Comparison of ENCODE assay signal across 36 cellular contexts in genomic region chr2:46502291-46502690, GRCh38. TPM values are rescaled to one million over a fixed set of nuclear protein-coding genes. Genes with fewer than 3 reads are reported as not detected.
"Had no signal": no experiment of that assay in that cellular context is flagged by ENCODE, and none has a peak within 500 bp of the region (broad histone marks: within the 10 kb centered on the region; RNA-seq: fewer than 3 reads in every experiment).

No MANE protein-coding gene starts in this region.

- H3K27ac Mint-ChIP-seq: activated B cell treated with CpG ODN at 0.5 μM for 24 hours; activated CD4-positive, alpha-beta memory T cell treated with anti-CD3 and anti-CD28 coated beads, Interleukin-2, amount 10 ng/mL, durations not matched to agents 7 days and 5 days; activated CD4-positive, alpha-beta T cell treated with anti-CD3 and anti-CD28 coated beads for 36 hours; activated CD4-positive, alpha-beta T cell treated with anti-CD3 and anti-CD28 coated beads, Interleukin-2, amount 10 ng/mL, durations not matched to agents 7 days and 5 days; activated CD8-positive, alpha-beta memory T cell treated with anti-CD3 and anti-CD28 coated beads, Interleukin-2, amount 10 ng/mL, durations not matched to agents 7 days and 5 days; activated CD8-positive, alpha-beta T cell treated with anti-CD3 and anti-CD28 coated beads, Interleukin-2, amount 10 ng/mL, durations not matched to agents 7 days and 5 days; activated naive CD4-positive, alpha-beta T cell treated with anti-CD3 and anti-CD28 coated beads, Interleukin-2, amount 10 ng/mL, durations not matched to agents 7 days and 5 days; activated naive CD4-positive, alpha-beta T cell treated with anti-CD3 and anti-CD28 coated beads, Interleukin-2, amount 50 U/mL, for 24 hours; activated naive CD8-positive, alpha-beta T cell; activated naive CD8-positive, alpha-beta T cell treated with anti-CD3 and anti-CD28 coated beads, Interleukin-2, amount 10 ng/mL, durations not matched to agents 7 days and 5 days; activated naive CD8-positive, alpha-beta T cell treated with anti-CD3 and anti-CD28 coated beads, Interleukin-2, amount 50 U/mL, for 24 hours; activated T-cell treated with anti-CD3 and anti-CD28 coated beads, Interleukin-2, amount 50 U/mL, for 24 hours; activated T-helper 2 cell treated with anti-CD3 and anti-CD28 coated beads, Interferon-gamma antibody, Interleukin-2, Interleukin-4, amounts not matched to agents 10 μg/mL and 5 μg/mL and 100 μg/mL, durations not matched to agents 14 hours and 24 hours and 36 hours; T-helper 1 cell treated with Interleukin-12 subunit alpha and Interleukin-12 subunit beta and Interleukin-4 antibody, amounts not matched to agents 30 μg/mL and 1 μg/mL, for 36 hours; T-helper 2 cell treated with Interferon-gamma antibody and Interleukin-4, amounts not matched to agents 5 μg/mL and 100 μg/mL, for 36 hours had no signal

- H3K27me3 ChIP-seq: ascending aorta had no signal

- ATAC-seq: activated CD4-positive, alpha-beta T cell treated with anti-CD3 and anti-CD28 coated beads for 36 hours; activated CD8-positive, alpha-beta memory T cell treated with anti-CD3 and anti-CD28 coated beads, Interleukin-2, amount 10 ng/mL, durations not matched to agents 7 days and 5 days; activated CD8-positive, alpha-beta T cell treated with anti-CD3 and anti-CD28 coated beads, Interleukin-2, amount 10 ng/mL, durations not matched to agents 7 days and 5 days; activated naive CD8-positive, alpha-beta T cell treated with anti-CD3 and anti-CD28 coated beads, Interleukin-2, amount 50 U/mL, for 24 hours had no signal

- DNase-seq: activated B cell treated with CpG ODN at 0.5 μM for 24 hours; activated CD4-positive, alpha-beta memory T cell treated with anti-CD3 and anti-CD28 coated beads, Interleukin-2, amount 10 ng/mL, durations not matched to agents 7 days and 5 days; activated CD4-positive, alpha-beta T cell treated with anti-CD3 and anti-CD28 coated beads for 1 hour; activated CD4-positive, alpha-beta T cell treated with anti-CD3 and anti-CD28 coated beads for 36 hours; activated CD4-positive, alpha-beta T cell treated with anti-CD3 and anti-CD28 coated beads for 48 hours; activated CD4-positive, alpha-beta T cell treated with anti-CD3 and anti-CD28 coated beads, Interleukin-2, amount 10 ng/mL, durations not matched to agents 7 days and 5 days; activated CD4-positive, alpha-beta T cell treated with anti-CD3 and anti-CD28 coated beads, Interleukin-2, amount 50 U/mL, for 48 hours; activated CD8-positive, alpha-beta memory T cell treated with anti-CD3 and anti-CD28 coated beads for 24 hours; activated CD8-positive, alpha-beta memory T cell treated with anti-CD3 and anti-CD28 coated beads, Interleukin-2, amount 50 U/mL, for 48 hours; activated CD8-positive, alpha-beta T cell treated with anti-CD3 and anti-CD28 coated beads, Interleukin-2, amount 10 ng/mL, durations not matched to agents 7 days and 5 days; activated effector memory CD4-positive, alpha-beta T cell treated with Interleukin-2 at 50 U/mL for 16 hours; activated gamma-delta T cell; activated naive CD4-positive, alpha-beta T cell treated with anti-CD3 and anti-CD28 coated beads, Interleukin-2, amount 10 ng/mL, durations not matched to agents 7 days and 5 days; activated naive CD4-positive, alpha-beta T cell treated with Interleukin-2 at 50 U/mL for 16 hours; activated naive CD8-positive, alpha-beta T cell treated with anti-CD3 and anti-CD28 coated beads, Interleukin-2, amount 10 ng/mL, durations not matched to agents 7 days and 5 days; activated naive CD8-positive, alpha-beta T cell treated with anti-CD3 and anti-CD28 coated beads, Interleukin-2, amount 50 U/mL, for 24 hours; activated T-cell treated with anti-CD3 and anti-CD28 coated beads, Interleukin-2, amount 50 U/mL, for 24 hours; activated T-cell treated with anti-CD3 and anti-CD28 coated beads, Interleukin-2, amount 50 U/mL, for 48 hours; amygdala; anterior cingulate cortex; caudate nucleus; SW 1271; T-helper 1 cell; T-helper 2 cell; T-helper 9 cell had no signal

- H3K4me3 ChIP-seq: ascending aorta, cardiac muscle cell had no signal

- H3K36me3 ChIP-seq: ascending aorta, cardiac muscle cell had no signal

- H3K27ac ChIP-seq: ascending aorta, cardiac muscle cell, VCaP had no signal

- H3K9me3 Mint-ChIP-seq: activated B cell treated with CpG ODN at 0.5 μM for 24 hours; activated CD4-positive, alpha-beta memory T cell treated with anti-CD3 and anti-CD28 coated beads, Interleukin-2, amount 10 ng/mL, durations not matched to agents 7 days and 5 days; activated CD4-positive, alpha-beta T cell treated with anti-CD3 and anti-CD28 coated beads, Interleukin-2, amount 10 ng/mL, durations not matched to agents 7 days and 5 days; activated naive CD4-positive, alpha-beta T cell treated with anti-CD3 and anti-CD28 coated beads, Interleukin-2, amount 10 ng/mL, durations not matched to agents 7 days and 5 days; activated naive CD4-positive, alpha-beta T cell treated with anti-CD3 and anti-CD28 coated beads, Interleukin-2, amount 50 U/mL, for 24 hours; activated naive CD8-positive, alpha-beta T cell treated with anti-CD3 and anti-CD28 coated beads, Interleukin-2, amount 10 ng/mL, durations not matched to agents 7 days and 5 days; activated naive CD8-positive, alpha-beta T cell treated with anti-CD3 and anti-CD28 coated beads, Interleukin-2, amount 50 U/mL, for 24 hours; activated T-cell treated with anti-CD3 and anti-CD28 coated beads, Interleukin-2, amount 50 U/mL, for 24 hours; activated T-helper 2 cell treated with anti-CD3 and anti-CD28 coated beads, Interferon-gamma antibody, Interleukin-2, Interleukin-4, amounts not matched to agents 10 μg/mL and 5 μg/mL and 100 μg/mL, durations not matched to agents 14 hours and 24 hours and 36 hours; T-helper 1 cell treated with Interleukin-12 subunit alpha and Interleukin-12 subunit beta and Interleukin-4 antibody, amounts not matched to agents 30 μg/mL and 1 μg/mL, for 36 hours; T-helper 2 cell treated with Interferon-gamma antibody and Interleukin-4, amounts not matched to agents 5 μg/mL and 100 μg/mL, for 36 hours had no signal

- H3K27me3 Mint-ChIP-seq: activated B cell treated with CpG ODN at 0.5 μM for 24 hours; activated naive CD8-positive, alpha-beta T cell had no signal

- H3K36me3 Mint-ChIP-seq: activated naive CD4-positive, alpha-beta T cell treated with anti-CD3 and anti-CD28 coated beads, Interleukin-2, amount 10 ng/mL, durations not matched to agents 7 days and 5 days; activated naive CD8-positive, alpha-beta T cell; activated naive CD8-positive, alpha-beta T cell treated with anti-CD3 and anti-CD28 coated beads, Interleukin-2, amount 10 ng/mL, durations not matched to agents 7 days and 5 days; brain had no signal

- H3K4me3 Mint-ChIP-seq: activated B cell treated with CpG ODN at 0.5 μM for 24 hours; activated CD4-positive, alpha-beta memory T cell treated with anti-CD3 and anti-CD28 coated beads, Interleukin-2, amount 10 ng/mL, durations not matched to agents 7 days and 5 days; activated CD4-positive, alpha-beta T cell treated with anti-CD3 and anti-CD28 coated beads for 36 hours; activated CD4-positive, alpha-beta T cell treated with anti-CD3 and anti-CD28 coated beads, Interleukin-2, amount 10 ng/mL, durations not matched to agents 7 days and 5 days; activated CD8-positive, alpha-beta memory T cell treated with anti-CD3 and anti-CD28 coated beads, Interleukin-2, amount 10 ng/mL, durations not matched to agents 7 days and 5 days; activated CD8-positive, alpha-beta T cell treated with anti-CD3 and anti-CD28 coated beads, Interleukin-2, amount 10 ng/mL, durations not matched to agents 7 days and 5 days; activated naive CD4-positive, alpha-beta T cell treated with anti-CD3 and anti-CD28 coated beads, Interleukin-2, amount 10 ng/mL, durations not matched to agents 7 days and 5 days; activated naive CD4-positive, alpha-beta T cell treated with anti-CD3 and anti-CD28 coated beads, Interleukin-2, amount 50 U/mL, for 24 hours; activated naive CD8-positive, alpha-beta T cell; activated naive CD8-positive, alpha-beta T cell treated with anti-CD3 and anti-CD28 coated beads, Interleukin-2, amount 10 ng/mL, durations not matched to agents 7 days and 5 days; activated naive CD8-positive, alpha-beta T cell treated with anti-CD3 and anti-CD28 coated beads, Interleukin-2, amount 50 U/mL, for 24 hours; activated T-cell treated with anti-CD3 and anti-CD28 coated beads, Interleukin-2, amount 50 U/mL, for 24 hours; T-helper 1 cell treated with Interleukin-12 subunit alpha and Interleukin-12 subunit beta and Interleukin-4 antibody, amounts not matched to agents 30 μg/mL and 1 μg/mL, for 36 hours; T-helper 2 cell treated with Interferon-gamma antibody and Interleukin-4, amounts not matched to agents 5 μg/mL and 100 μg/mL, for 36 hours had no signal

- H3K9me3 ChIP-seq: ascending aorta had no signal

RNA-seq across cellular contexts. Expression of gene TMEM247, which starts 22.9 kb away (rescaled TPM):
- total RNA-seq: activated B cell treated with CpG ODN at 0.5 μM for 24 hours; activated CD4-positive, alpha-beta memory T cell treated with anti-CD3 and anti-CD28 coated beads, Interleukin-2, amount 10 ng/mL, durations not matched to agents 7 days and 5 days; activated CD4-positive, alpha-beta T cell treated with anti-CD3 and anti-CD28 coated beads for 36 hours; activated CD4-positive, alpha-beta T cell treated with anti-CD3 and anti-CD28 coated beads, Interleukin-2, amount 10 ng/mL, durations not matched to agents 7 days and 5 days; activated CD8-positive, alpha-beta memory T cell treated with anti-CD3 and anti-CD28 coated beads, Interleukin-2, amount 10 ng/mL, durations not matched to agents 7 days and 5 days; activated CD8-positive, alpha-beta T cell treated with anti-CD3 and anti-CD28 coated beads, Interleukin-2, amount 10 ng/mL, durations not matched to agents 7 days and 5 days; activated naive CD8-positive, alpha-beta T cell treated with anti-CD3 and anti-CD28 coated beads, Interleukin-2, amount 10 ng/mL, durations not matched to agents 7 days and 5 days; activated T-helper 2 cell treated with anti-CD3 and anti-CD28 coated beads, Interferon-gamma antibody, Interleukin-2, Interleukin-4, amounts not matched to agents 10 μg/mL and 5 μg/mL and 100 μg/mL, durations not matched to agents 14 hours and 24 hours and 36 hours; ascending aorta; bronchial epithelial cell; cardiac muscle cell had no signal
